ENCODE assay signal across 19 cellular contexts in genomic region chr15:83322061-83322460, GRCh38. TPM values are rescaled to one million over a fixed set of nuclear protein-coding genes. Genes with fewer than 3 reads are reported as not detected.
DNase-seq lines count a peak whose midpoint lies in the region; ATAC-seq and TF ChIP-seq lines count a peak whose summit lies in the region.
"Had no signal": no experiment of that assay in that cellular context is flagged by ENCODE, and none has a peak within 500 bp of the region (broad histone marks: within the 10 kb centered on the region; RNA-seq: fewer than 3 reads in every experiment).

No MANE protein-coding gene starts in this region.

- no peaks in the 10 kb centered on the region for H3K4me1 ChIP-seq in H9 (ENCODE audit: insufficient read depth, low read length)
- peaks cover 38% of the 10 kb centered on the region for H3K4me1 ChIP-seq in SJCRH30
- peaks cover 16% of the 10 kb centered on the region for H3K4me1 ChIP-seq in osteoblast (ENCODE audit: insufficient read depth, low read length)

- H3K14ac ChIP-seq in H9 (ENCODE audit: insufficient read depth, low read length), result no peak overlapping the region

- peak overlapping the region in 1 of 3 experiments; percentile 25; a peak in 1 of 7 replicates for H3K27ac Mint-ChIP-seq in H9
- H3K27ac Mint-ChIP-seq: CD4-positive, alpha-beta memory T cell; endodermal cell had no signal

- peak; percentile 46 for ATAC-seq in esophagus mucosa

- H2BK120ac ChIP-seq in H9 (ENCODE audit: low read depth, low read length, poor library complexity, severe bottlenecking), result no peak overlapping the region

- no peak overlapping the region for H2BK15ac ChIP-seq in H9 (ENCODE audit: low read depth, low read length)

- no peak overlapping the region for H3K9ac ChIP-seq in H9 (ENCODE audit: extremely low read depth, insufficient read length, low read length)

- H3K4me2 ChIP-seq in H9 (ENCODE audit: insufficient read depth, insufficient read length, low read length) (no peak overlapping the region), osteoblast (ENCODE audit: insufficient read depth, low read length) (no peak overlapping the region)

- peaks cover 10 to 12% of the 10 kb centered on the region in 2 experiments for H3K4me1 Mint-ChIP-seq in H9
- H3K4me1 Mint-ChIP-seq: CD4-positive, alpha-beta memory T cell; neural crest cell had no signal

- DNase-seq in H9 (no peak), SJCRH30 (peak; percentile 37 to 73), osteoblast (ENCODE audit: insufficient read length, low spot score, missing footprints) (no peak), UCSD-AML1 (lab: John Stamatoyannopoulos, UW; ENCODE audit: unreplicated experiment) (no peak)
- DNase-seq in activated T-cell treated with anti-CD3 and anti-CD28 coated beads, Interleukin-2, amount 50 U/mL, for 1 hour, result no peak
- no peak for DNase-seq in effector CD8-positive, alpha-beta T cell (lab: John Stamatoyannopoulos, UW)
- DNase-seq: activated CD4-positive, alpha-beta T cell treated with anti-CD3 and anti-CD28 coated beads, Interleukin-2, amount 50 U/mL, for 1 hour; activated CD8-positive, alpha-beta memory T cell treated with anti-CD3 and anti-CD28 coated beads, Interleukin-2, amount 50 U/mL, for 48 hours; activated gamma-delta T cell; CD4-positive, alpha-beta memory T cell; DMS153; endodermal cell; KBM-7; kidney glomerular epithelial cell; NCI-H2029; SHP77 treated with DMSO at 0.1 percent for 48 hours; T-helper 1 cell had no signal

- H2BK5ac ChIP-seq in H9 (ENCODE audit: insufficient read length, low read length), result no peak overlapping the region

- H3K36me3 Mint-ChIP-seq in H9 (ENCODE audit: insufficient read depth in 1 of 3, low read depth in 3 of 3), result no peaks in the 10 kb centered on the region; a peak in 1 of 7 replicates
- H3K36me3 Mint-ChIP-seq: CD4-positive, alpha-beta memory T cell had no signal

- no CpG with 5 or more reads among the region's 6 CpGs for WGBS in H9 (ENCODE audit: extremely low coverage, insufficient read length, low lambda C conversion rate)

- H3T11ph ChIP-seq in H9 (ENCODE audit: low read length), result no peak overlapping the region

- H2BK20ac ChIP-seq in H9 (ENCODE audit: low read depth, low read length, poor library complexity, severe bottlenecking), result no peak overlapping the region

- H3K4ac ChIP-seq in H9 (ENCODE audit: low read depth, low read length), result no peak overlapping the region

- H3K4me3 Mint-ChIP-seq in H9, result no peak overlapping the region
- H3K4me3 Mint-ChIP-seq: CD4-positive, alpha-beta memory T cell; endodermal cell; neural crest cell had no signal

- no peaks in the 10 kb centered on the region for H3K9me3 Mint-ChIP-seq in H9
- H3K9me3 Mint-ChIP-seq: endodermal cell had no signal

- H3K79me2 ChIP-seq in H9 (ENCODE audit: insufficient read depth, low read length) (no peaks in the 10 kb centered on the region), osteoblast (ENCODE audit: insufficient read depth, low read length) (no peaks in the 10 kb centered on the region)

- TF ChIP-seq CTCF in H9 (conservative IDR thresholded peaks at IDR 0.05) (no peak), osteoblast (IDR thresholded peaks at IDR 0.05; ENCODE audit: extremely low read depth, low read depth, low read length) (no peak)

- H3K56ac ChIP-seq in H9 (ENCODE audit: insufficient read length, low read depth, low read length), result no peak overlapping the region

- no peak overlapping the region for H3K23ac ChIP-seq in H9 (ENCODE audit: insufficient read length, low read depth, low read length)

- H3K4me3 ChIP-seq in SJCRH30 (no peak overlapping the region), osteoblast (ENCODE audit: insufficient read depth, low read length) (no peak overlapping the region)

- H2AK5ac ChIP-seq in H9 (ENCODE audit: insufficient read length, low read length), result no peak overlapping the region

- no peak overlapping the region for H4K91ac ChIP-seq in H9 (ENCODE audit: insufficient read length, low read depth, low read length)

- no peak overlapping the region for H3K18ac ChIP-seq in H9 (ENCODE audit: insufficient read length, low read depth, low read length)

- H3K23me2 ChIP-seq in H9 (ENCODE audit: insufficient read length, low read depth, low read length, poor library complexity, severe bottlenecking), result no peaks in the 10 kb centered on the region

- no peaks in the 10 kb centered on the region for H3K79me1 ChIP-seq in H9 (ENCODE audit: insufficient read depth, low read depth, low read length, poor library complexity, severe bottlenecking)

- no peak overlapping the region for H4K8ac ChIP-seq in H9 (replicated peaks; ENCODE audit: insufficient read length, low read depth, low read length)

- H3K27me3 Mint-ChIP-seq in H9 (ENCODE audit: low read depth), result peaks cover 2% of the 10 kb centered on the region

- no peaks in the 10 kb centered on the region for H3K27me3 ChIP-seq in H9 (ENCODE audit: insufficient read depth, low read length)
- no peaks in the 10 kb centered on the region for H3K27me3 ChIP-seq in SJCRH30
- H3K27me3 ChIP-seq in osteoblast (ENCODE audit: insufficient read depth, low read length), result no peaks in the 10 kb centered on the region

- no peaks in the 10 kb centered on the region for H3K9me3 ChIP-seq in H9 (ENCODE audit: control insufficient read depth, low read depth, low read length)
- no peaks in the 10 kb centered on the region for H3K9me3 ChIP-seq in SJCRH30 (replicated peaks)
- no peaks in the 10 kb centered on the region for H3K9me3 ChIP-seq in osteoblast (ENCODE audit: low read depth, low read length)

- H3K36me3 ChIP-seq in SJCRH30, result no peaks in the 10 kb centered on the region
- H3K36me3 ChIP-seq in osteoblast (ENCODE audit: insufficient read depth, low read length), result no peaks in the 10 kb centered on the region

- H4K20me1 ChIP-seq in H9 (ENCODE audit: control insufficient read depth, insufficient read depth, insufficient read length) (no peaks in the 10 kb centered on the region), osteoblast (ENCODE audit: insufficient read depth, low read length) (no peaks in the 10 kb centered on the region)

- H4K5ac ChIP-seq in H9 (ENCODE audit: insufficient read length, low read depth, low read length), result no peak overlapping the region

- H2AFZ ChIP-seq in H9 (ENCODE audit: low read length), result peak overlapping the region; percentile 34
- peak overlapping the region; percentile 43 for H2AFZ ChIP-seq in osteoblast (ENCODE audit: low read length)

- no peak overlapping the region for H2BK12ac ChIP-seq in H9 (ENCODE audit: insufficient read length, low read depth, low read length)

- H3K27ac ChIP-seq in H9 (ENCODE audit: insufficient read length, low read depth, low read length) (no peak overlapping the region), SJCRH30 (peak overlapping the region; percentile 52), osteoblast (ENCODE audit: low read depth, low read length) (peak overlapping the region; percentile 67)

RNA-seq across cellular contexts. Expression of gene BNC1, which starts 37.6 kb away (rescaled TPM):
- total RNA-seq in H9 (2021) (not detected in 2 replicates), esophagus mucosa (39.6 TPM), osteoblast (3.3 and 3.5 TPM in 2 replicates)
- not detected in 2 replicates for total RNA-seq in SJCRH30 (2014; rRNA removed; shearing (Covaris generic))
- total RNA-seq: CD4-positive, alpha-beta memory T cell; endodermal cell had no signal

Comparison
In these comparisons a context has a peak if more than half of its experiments do, and no peak if none do; other contexts are left out.
1. DNase-seq: peak in SJCRH30 (2 of 2); none in H9 (single experiment), osteoblast (single experiment), UCSD-AML1 (single experiment), activated T-cell treated with anti-CD3 and anti-CD28 coated beads, Interleukin-2, amount 50 U/mL, for 1 hour (single experiment) and effector CD8-positive, alpha-beta T cell (single experiment).